Comparison of ENCODE assay signal across 1 cellular context in genomic region chr19:7063764-7064418, GRCh38.
TF ChIP-seq lines count a peak whose summit lies in the region.

No MANE protein-coding gene starts in this region.

TF ChIP-seq in K562, 482 proteins besides CTCF, POLR2A, EP300 and RAD21:
- peak; percentile 81 for TF ChIP-seq ZNF121 (CRISPR knock-in tag; conservative IDR thresholded peaks at IDR 0.05)
- no peak for TF ChIP-seq E2F4 (CRISPR knock-in tag; IDR thresholded peaks at IDR 0.05; ENCODE audit: low read depth)
- TF ChIP-seq RBM25 (IDR thresholded peaks at IDR 0.05; ENCODE audit: low read depth, low read length, severe bottlenecking), result peak; percentile 44
